20 cellular contexts compared by ENCODE assay signal in genomic region chr6:39370021-39370420, GRCh38. TPM values are rescaled to one million over a fixed set of nuclear protein-coding genes. Genes with fewer than 3 reads are reported as not detected.
DNase-seq lines count a peak whose midpoint lies in the region; ATAC-seq and TF ChIP-seq lines count a peak whose summit lies in the region.
"Had no signal": no experiment of that assay in that cellular context is flagged by ENCODE, and none has a peak within 500 bp of the region (broad histone marks: within the 10 kb centered on the region; RNA-seq: fewer than 3 reads in every experiment).

No MANE protein-coding gene starts in this region.

- no peaks in the 10 kb centered on the region for H3K27me3 ChIP-seq in dorsolateral prefrontal cortex
- H3K27me3 ChIP-seq: adrenal gland had no signal

- peak in 40 of 56 donors; percentile 14 to 58 (median 34) for TF ChIP-seq CTCF in dorsolateral prefrontal cortex (IDR thresholded peaks at IDR 0.05 in 54 of 56, conservative IDR thresholded peaks at IDR 0.05 in 2 of 56; ENCODE audit: low read depth in 1 of 56, partially characterized antibody in 56 of 56)

- ATAC-seq in GM19467 (IDR thresholded peaks at IDR 0.05; ENCODE audit: unreplicated experiment) (no peak), HG03442 (IDR thresholded peaks at IDR 0.05; ENCODE audit: unreplicated experiment) (no peak)
- ATAC-seq: activated T-cell treated with anti-CD3 and anti-CD28 coated beads, Interleukin-2, amount 50 U/mL, for 72 hours; Right ventricle myocardium inferior had no signal

- intact Hi-C loops in dorsolateral prefrontal cortex (cut with DNase I): loop anchor here in 1 of 2 donors (10.0 kb wide), 1 partner anchor 425 kb away; the partner anchor contains the start of gene DAAM2

- DNase-seq in activated CD8-positive, alpha-beta memory T cell treated with anti-CD3 and anti-CD28 coated beads for 24 hours: peak; percentile 26
- DNase-seq in activated CD8-positive, alpha-beta memory T cell treated with anti-CD3 and anti-CD28 coated beads, Interleukin-2, amount 50 U/mL, for 48 hours: no peak
- peak; percentile 65 to 89 for DNase-seq in NCI-H446 (lab: John Stamatoyannopoulos, UW)
- no peak for DNase-seq in dorsolateral prefrontal cortex
- peak; percentile 32 for DNase-seq in pons (ENCODE audit: low spot score)
- no peak for DNase-seq in COLO668 (lab: John Stamatoyannopoulos, UW; ENCODE audit: unreplicated experiment)
- DNase-seq: ACHN; activated CD4-positive, alpha-beta T cell treated with anti-CD3 and anti-CD28 coated beads for 48 hours; activated T-cell treated with anti-CD3 and anti-CD28 coated beads, Interleukin-2, amount 50 U/mL, for 72 hours; Kasumi-1; NCI-H1694 treated with DMSO at 0.1 percent for 48 hours; NCI-H510A treated with DMSO at 0.1 percent for 48 hours; occipital lobe; T-helper 2 cell had no signal

- no peak overlapping the region for H3K4me3 ChIP-seq in dorsolateral prefrontal cortex
- H3K4me3 ChIP-seq: adrenal gland had no signal

- no peak overlapping the region for H3K27ac ChIP-seq in dorsolateral prefrontal cortex
- H3K27ac ChIP-seq: adrenal gland, HL-60 had no signal

RNA-seq across cellular contexts. Expression of gene KCNK16, which starts 47.5 kb away (rescaled TPM):
- under 1 TPM in 7 of 120 experiments, not detected in 113; 0.42 to 0.76 (median 0.50) TPM for total RNA-seq in dorsolateral prefrontal cortex
- total RNA-seq: activated T-cell treated with anti-CD3 and anti-CD28 coated beads, Interleukin-2, amount 50 U/mL, for 72 hours; adrenal gland; mesothelial cell of epicardium; occipital lobe; Right ventricle myocardium inferior had no signal

RNA-seq across cellular contexts. Expression of gene KCNK17, which starts 55.8 kb away (rescaled TPM):
- 1 to 10 TPM in 3 of 120 experiments, under 1 TPM in 24, not detected in 93; 0.24 to 1.8 (median 0.33) TPM for total RNA-seq in dorsolateral prefrontal cortex
- total RNA-seq: activated T-cell treated with anti-CD3 and anti-CD28 coated beads, Interleukin-2, amount 50 U/mL, for 72 hours; mesothelial cell of epicardium; occipital lobe; Right ventricle myocardium inferior had no signal

Comparison
In these comparisons a context has a peak if more than half of its experiments do, and no peak if none do; other contexts are left out.
1. DNase-seq: peak in activated CD8-positive, alpha-beta memory T cell treated with anti-CD3 and anti-CD28 coated beads for 24 hours (single experiment), NCI-H446 (2 of 2) and pons (single experiment); none in activated CD8-positive, alpha-beta memory T cell treated with anti-CD3 and anti-CD28 coated beads, Interleukin-2, amount 50 U/mL, for 48 hours (single experiment), dorsolateral prefrontal cortex (0 of 10) and COLO668 (single experiment).